ENCODE assay signal across 18 cellular contexts in the genomic region with DNA sequence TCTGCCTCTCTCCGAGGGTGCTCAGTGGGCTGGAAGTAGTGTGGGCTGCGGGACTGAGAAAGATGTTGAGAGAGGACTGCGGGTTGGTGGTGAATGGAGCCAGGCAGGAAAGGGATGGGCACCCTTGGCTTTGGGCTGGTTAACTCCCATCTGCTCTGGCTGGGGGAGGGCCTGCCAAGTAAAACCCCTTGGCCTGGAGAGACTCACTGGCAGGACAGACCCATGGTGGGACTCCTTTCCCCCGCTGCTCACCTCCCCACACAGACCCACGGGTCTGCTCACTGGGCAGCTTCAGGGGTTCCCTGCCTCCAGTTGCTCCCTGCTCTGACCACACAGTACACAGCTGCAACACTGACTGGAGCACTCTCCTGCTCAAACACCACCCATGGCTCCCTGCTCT. TPM values are rescaled to one million over a fixed set of nuclear protein-coding genes. Genes with fewer than 3 reads are reported as not detected.
DNase-seq lines count a peak whose midpoint lies in the region; ATAC-seq and TF ChIP-seq lines count a peak whose summit lies in the region.
"Had no signal": no experiment of that assay in that cellular context is flagged by ENCODE, and none has a peak within 500 bp of the region (broad histone marks: within the 10 kb centered on the region; RNA-seq: fewer than 3 reads in every experiment).

No MANE protein-coding gene starts in this region.

- H3K27me3 ChIP-seq in right cardiac atrium (ENCODE audit: control insufficient read depth, insufficient read depth), result no peaks in the 10 kb centered on the region
- H3K27me3 ChIP-seq in spleen (replicated peaks in 1 of 7), result peaks cover 0 to 10% (median 0%) of the 10 kb centered on the region in 7 donors
- H3K27me3 ChIP-seq: BLaER1 had no signal

- H3K27ac ChIP-seq in right cardiac atrium (ENCODE audit: low read length), result no peak overlapping the region
- no peak overlapping the region for H3K27ac ChIP-seq in spleen
- H3K27ac ChIP-seq: 22Rv1, BLaER1 had no signal

- peaks cover 23% of the 10 kb centered on the region for H3K27me3 Mint-ChIP-seq in activated naive CD8-positive, alpha-beta T cell treated with anti-CD3 and anti-CD28 coated beads, Interleukin-2, amount 10 ng/mL, durations not matched to agents 7 days and 5 days
- H3K27me3 Mint-ChIP-seq in activated naive CD8-positive, alpha-beta T cell treated with anti-CD3 and anti-CD28 coated beads for 36 hours, result peaks cover 5% of the 10 kb centered on the region
- H3K27me3 Mint-ChIP-seq in immature natural killer cell (ENCODE audit: low read depth in 3 of 3), result peaks cover 2 to 9% (median 8%) of the 10 kb centered on the region in 3 donors

- TF ChIP-seq CTCF in spleen (IDR thresholded peaks at IDR 0.05 in 8 of 11, conservative IDR thresholded peaks at IDR 0.05 in 3 of 11), result no peak

- H3K9me3 Mint-ChIP-seq in activated naive CD8-positive, alpha-beta T cell treated with anti-CD3 and anti-CD28 coated beads, Interleukin-2, amount 10 ng/mL, durations not matched to agents 7 days and 5 days, result no peaks in the 10 kb centered on the region
- no peaks in the 10 kb centered on the region for H3K9me3 Mint-ChIP-seq in activated naive CD8-positive, alpha-beta T cell treated with anti-CD3 and anti-CD28 coated beads for 36 hours
- no peaks in the 10 kb centered on the region for H3K9me3 Mint-ChIP-seq in immature natural killer cell
- H3K9me3 Mint-ChIP-seq: CD8-positive, alpha-beta memory T cell; HFFc6 had no signal

- ATAC-seq in activated naive CD8-positive, alpha-beta T cell treated with anti-CD3 and anti-CD28 coated beads, Interleukin-2, amount 10 ng/mL, durations not matched to agents 7 days and 5 days (ENCODE audit: low read depth), result no peak
- ATAC-seq in right cardiac atrium, result peak; percentile 11 to 43
- no peak for ATAC-seq in left ventricle myocardium superior
- ATAC-seq: HepG2 had no signal

- POLR2A ChIA-PET in activated naive CD8-positive, alpha-beta T cell treated with anti-CD3 and anti-CD28 coated beads, Interleukin-2, amount 10 ng/mL, durations not matched to agents 7 days and 5 days (lab: Charles Lee), result no interaction called here

- intact Hi-C loops in right cardiac atrium (cut with DNase I), result no loop called here
- intact Hi-C loops in left ventricle myocardium superior (cut with micrococcal nuclease), result no loop called here
- intact Hi-C loops in spleen (cut with DNase I; ENCODE audit: low total_unique reads), result no loop called here

- H3K9me3 ChIP-seq in right cardiac atrium (ENCODE audit: control insufficient read depth, low read length) (no peaks in the 10 kb centered on the region), spleen (no peaks in the 10 kb centered on the region)
- H3K9me3 ChIP-seq: BLaER1, Caco-2, HAP-1 had no signal

- H3K36me3 Mint-ChIP-seq in activated naive CD8-positive, alpha-beta T cell treated with anti-CD3 and anti-CD28 coated beads, Interleukin-2, amount 10 ng/mL, durations not matched to agents 7 days and 5 days, result no peaks in the 10 kb centered on the region
- no peaks in the 10 kb centered on the region for H3K36me3 Mint-ChIP-seq in activated naive CD8-positive, alpha-beta T cell treated with anti-CD3 and anti-CD28 coated beads for 36 hours
- no peaks in the 10 kb centered on the region for H3K36me3 Mint-ChIP-seq in immature natural killer cell
- H3K36me3 Mint-ChIP-seq: CD8-positive, alpha-beta memory T cell had no signal

- no peak overlapping the region for H3K4me3 Mint-ChIP-seq in activated naive CD8-positive, alpha-beta T cell treated with anti-CD3 and anti-CD28 coated beads, Interleukin-2, amount 10 ng/mL, durations not matched to agents 7 days and 5 days
- no peak overlapping the region for H3K4me3 Mint-ChIP-seq in activated naive CD8-positive, alpha-beta T cell treated with anti-CD3 and anti-CD28 coated beads for 36 hours
- H3K4me3 Mint-ChIP-seq in immature natural killer cell, result no peak overlapping the region
- H3K4me3 Mint-ChIP-seq: CD8-positive, alpha-beta memory T cell; HFFc6 had no signal

- no peaks in the 10 kb centered on the region for H3K36me3 ChIP-seq in spleen
- H3K36me3 ChIP-seq: BLaER1, HAP-1 had no signal

- no peaks in the 10 kb centered on the region for H3K4me1 Mint-ChIP-seq in activated naive CD8-positive, alpha-beta T cell treated with anti-CD3 and anti-CD28 coated beads, Interleukin-2, amount 10 ng/mL, durations not matched to agents 7 days and 5 days
- H3K4me1 Mint-ChIP-seq in activated naive CD8-positive, alpha-beta T cell treated with anti-CD3 and anti-CD28 coated beads for 36 hours, result no peaks in the 10 kb centered on the region
- no peaks in the 10 kb centered on the region for H3K4me1 Mint-ChIP-seq in immature natural killer cell
- H3K4me1 Mint-ChIP-seq: CD8-positive, alpha-beta memory T cell had no signal

- H3K4me1 ChIP-seq in right cardiac atrium (ENCODE audit: control insufficient read depth, insufficient read depth, low read length) (no peaks in the 10 kb centered on the region), spleen (no peaks in the 10 kb centered on the region)
- H3K4me1 ChIP-seq: Caco-2, HAP-1 had no signal

- peak; percentile 4 for DNase-seq in activated naive CD8-positive, alpha-beta T cell treated with anti-CD3 and anti-CD28 coated beads, Interleukin-2, amount 10 ng/mL, durations not matched to agents 7 days and 5 days
- no peak for DNase-seq in activated naive CD8-positive, alpha-beta T cell treated with anti-CD3 and anti-CD28 coated beads for 36 hours
- DNase-seq in right cardiac atrium, result no peak
- no peak for DNase-seq in left ventricle myocardium superior
- DNase-seq in spleen, result peak; percentile 54
- DNase-seq in SKM-1 treated with dmso at 0.1 percent for 144 hours (lab: John Stamatoyannopoulos, UW; ENCODE audit: unreplicated experiment), result no peak
- no peak for DNase-seq in immature natural killer cell
- DNase-seq: AML-193; Caco-2; CD8-positive, alpha-beta memory T cell; DND-41; GDM1; GOT3; HFFc6 had no signal

- H3K27ac Mint-ChIP-seq in activated naive CD8-positive, alpha-beta T cell treated with anti-CD3 and anti-CD28 coated beads, Interleukin-2, amount 10 ng/mL, durations not matched to agents 7 days and 5 days, result no peak overlapping the region
- H3K27ac Mint-ChIP-seq in activated naive CD8-positive, alpha-beta T cell treated with anti-CD3 and anti-CD28 coated beads for 36 hours, result no peak overlapping the region
- no peak overlapping the region for H3K27ac Mint-ChIP-seq in immature natural killer cell
- H3K27ac Mint-ChIP-seq: CD8-positive, alpha-beta memory T cell; HFFc6 had no signal

- H3K4me3 ChIP-seq in right cardiac atrium (ENCODE audit: low read length), result no peak overlapping the region
- H3K4me3 ChIP-seq in spleen, result no peak overlapping the region
- H3K4me3 ChIP-seq: BLaER1, HAP-1 had no signal

- TF ChIP-seq POLR2A in spleen (IDR thresholded peaks at IDR 0.05), result no peak

- 73% methylated on average over 5 of the region's 5 CpGs for WGBS in right cardiac atrium
- WGBS in spleen, 5 donors, result 71 to 84% (median 80%) methylated on average over 4 to 5 of the region's 5 CpGs

RNA-seq across cellular contexts. Expression of a gene that starts 54.1 kb away (rescaled TPM):
- total RNA-seq in activated naive CD8-positive, alpha-beta T cell treated with anti-CD3 and anti-CD28 coated beads, Interleukin-2, amount 10 ng/mL, durations not matched to agents 7 days and 5 days, result not detected
- total RNA-seq in activated naive CD8-positive, alpha-beta T cell treated with anti-CD3 and anti-CD28 coated beads for 36 hours, result not detected
- under 1 TPM in 1 of 4 donors, not detected in 3; 0.06 TPM for total RNA-seq in right cardiac atrium
- 0.05 TPM for polyA plus RNA-seq in right cardiac atrium
- total RNA-seq in left ventricle myocardium superior, result not detected
- under 1 TPM in 2 of 7 donors, not detected in 5; 0.17 to 0.37 TPM for total RNA-seq in spleen
- under 1 TPM in 1 of 3 donors, not detected in 2; 0.03 TPM for polyA plus RNA-seq in spleen
- polyA plus RNA-seq in immature natural killer cell, result not detected
- total RNA-seq: CD8-positive, alpha-beta memory T cell had no signal
- polyA plus RNA-seq: CD8-positive, alpha-beta memory T cell had no signal

RNA-seq across cellular contexts. Expression of a gene that starts 58.2 kb away (rescaled TPM):
- total RNA-seq in activated naive CD8-positive, alpha-beta T cell treated with anti-CD3 and anti-CD28 coated beads, Interleukin-2, amount 10 ng/mL, durations not matched to agents 7 days and 5 days, result not detected
- not detected for total RNA-seq in activated naive CD8-positive, alpha-beta T cell treated with anti-CD3 and anti-CD28 coated beads for 36 hours
- total RNA-seq in right cardiac atrium (under 1 TPM in 3 of 4 donors, not detected in 1; 0.31 to 0.95 (median 0.44) TPM), left ventricle myocardium superior (not detected), spleen (1 to 10 TPM in 6 of 7 donors, under 1 TPM in 1; 0.64 to 8.1 (median 4.9) TPM)
- polyA plus RNA-seq in right cardiac atrium (0.61 TPM), spleen (1 to 10 TPM in 2 of 3 donors, under 1 TPM in 1; 0.85 to 1.7 (median 1.1) TPM), immature natural killer cell (not detected)
- total RNA-seq: Caco-2; CD8-positive, alpha-beta memory T cell; HepG2; HFFc6 had no signal
- polyA plus RNA-seq: CD8-positive, alpha-beta memory T cell; HepG2 had no signal

Comparison
In these comparisons a context has a peak if more than half of its experiments do, and no peak if none do; other contexts are left out.
1. ATAC-seq: peak in right cardiac atrium (2 of 2); none in activated naive CD8-positive, alpha-beta T cell treated with anti-CD3 and anti-CD28 coated beads, Interleukin-2, amount 10 ng/mL, durations not matched to agents 7 days and 5 days (single experiment) and left ventricle myocardium superior (single experiment).
2. DNase-seq: peak in activated naive CD8-positive, alpha-beta T cell treated with anti-CD3 and anti-CD28 coated beads, Interleukin-2, amount 10 ng/mL, durations not matched to agents 7 days and 5 days (single experiment) and spleen (single experiment); none in activated naive CD8-positive, alpha-beta T cell treated with anti-CD3 and anti-CD28 coated beads for 36 hours (single experiment), right cardiac atrium (0 of 3), left ventricle myocardium superior (single experiment), SKM-1 treated with dmso at 0.1 percent for 144 hours (single experiment) and immature natural killer cell (0 of 3).